Comparison of ENCODE assay signal across 10 cellular contexts in the genomic region with DNA sequence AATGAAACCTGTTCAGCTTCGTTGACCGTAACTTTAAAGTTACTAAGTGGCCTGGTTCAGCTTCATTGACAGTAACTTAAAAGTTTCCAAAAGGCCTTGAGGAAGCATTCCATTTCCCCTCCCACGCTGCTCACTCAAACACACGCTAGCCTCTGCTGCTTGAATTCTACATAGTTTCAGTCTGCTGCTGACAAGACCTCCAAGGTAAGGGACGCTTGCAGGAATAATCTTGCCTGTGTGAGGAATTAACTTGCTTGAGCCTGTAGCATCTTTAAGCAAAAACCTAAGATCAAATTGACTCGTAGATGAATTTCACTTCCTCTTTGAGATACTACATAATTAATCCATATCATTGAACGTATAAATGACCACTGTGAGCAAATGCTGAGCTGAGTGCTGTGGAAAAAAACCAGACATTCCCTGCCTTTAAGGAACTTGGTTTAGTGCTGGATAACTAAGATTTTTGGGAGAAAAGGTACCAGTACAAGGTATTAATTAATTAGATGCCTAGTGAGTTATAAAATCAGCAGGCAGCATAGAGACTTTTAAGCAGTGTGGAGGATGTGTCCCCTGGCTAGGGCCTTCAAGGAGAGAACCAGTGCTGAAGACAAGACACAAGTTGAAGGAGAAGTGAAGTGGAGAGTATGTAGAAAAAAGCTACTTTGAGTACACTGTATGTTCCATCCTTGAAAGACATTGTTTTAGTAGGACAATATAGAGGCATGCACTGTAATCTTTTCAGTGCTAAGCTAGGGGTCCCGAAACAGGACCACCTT. TPM values are rescaled to one million over a fixed set of nuclear protein-coding genes. Genes with fewer than 3 reads are reported as not detected.
DNase-seq lines count a peak whose midpoint lies in the region; ATAC-seq and TF ChIP-seq lines count a peak whose summit lies in the region.
"Had no signal": no experiment of that assay in that cellular context is flagged by ENCODE, and none has a peak within 500 bp of the region (broad histone marks: within the 10 kb centered on the region; RNA-seq: fewer than 3 reads in every experiment).

No MANE protein-coding gene starts in this region.

- peak; percentile 46 for DNase-seq in GM10248 (ENCODE audit: extremely low spot score)
- peak; percentile 73 for DNase-seq in iris pigment epithelial cell (ENCODE audit: low read depth)
- DNase-seq in stimulated activated CD8-positive, alpha-beta memory T cell treated with anti-CD3 and anti-CD28 coated beads, Interleukin-4, amount 100 ng/mL, for 48 hours, result no peak
- no peak for DNase-seq in midbrain (lab: John Stamatoyannopoulos, UW)
- no peak for DNase-seq in stomach
- DNase-seq in NCI-H2081 treated with DMSO at 0.1 percent for 48 hours (lab: John Stamatoyannopoulos, UW), result no peak
- DNase-seq: left colon, NCI-H1436 treated with DMSO at 0.1 percent for 48 hours had no signal

- H3K27ac ChIP-seq in stomach, result peak overlapping the region in 1 of 5 donors; percentile 30

- CTCF ChIA-PET in GM10248 (lab: Yijun Ruan, JAX), result interaction anchor here (1.0 to 2.2 kb wide), 2 partner anchors 13 to 39 kb away, joined by 3 to 6 read pairs; partner anchors contain the start of gene GRAMD2B

- POLR2A ChIA-PET in GM10248 (lab: Yijun Ruan, JAX), result no interaction called here

- no peaks in the 10 kb centered on the region for H3K27me3 ChIP-seq in stomach

- H3K9me3 ChIP-seq in stomach, result no peaks in the 10 kb centered on the region

- peak; percentile 76 for ATAC-seq in GM21447 (IDR thresholded peaks at IDR 0.05; ENCODE audit: unreplicated experiment)
- ATAC-seq in HG03469 (IDR thresholded peaks at IDR 0.05; ENCODE audit: unreplicated experiment), result peak; percentile 68
- ATAC-seq: left colon had no signal

- H3K36me3 ChIP-seq in stomach, result peaks cover 10 to 26% (median 20%) of the 10 kb centered on the region in 4 donors

- WGBS in stomach, 5 donors, result 60 to 72% (median 70%) methylated on average over 8 of the region's 8 CpGs

- no peak for TF ChIP-seq POLR2A in stomach (IDR thresholded peaks at IDR 0.05)

- peaks cover 0 to 17% (median 13%) of the 10 kb centered on the region in 4 donors for H3K4me1 ChIP-seq in stomach

- intact Hi-C loops in stomach (cut with DNase I; ENCODE audit: low total_unique reads), result no loop called here

- no peak for TF ChIP-seq EP300 in stomach (IDR thresholded peaks at IDR 0.05)

- no peak for TF ChIP-seq CTCF in GM10248 (IDR thresholded peaks at IDR 0.05; ENCODE audit: control extremely low read depth, extremely low read depth, low read depth, missing control alignments)
- no peak for TF ChIP-seq CTCF in stomach (IDR thresholded peaks at IDR 0.05)

- H3K4me3 ChIP-seq in stomach, result no peak overlapping the region

RNA-seq across cellular contexts. Expression of gene GRAMD2B, which starts 39.2 kb away (rescaled TPM):
- total RNA-seq in stomach, result 10 to 100 TPM; 18.8 to 69.6 (median 47.5) TPM
- 10 to 100 TPM in 1 of 3 donors, 1 to 10 TPM in 2; 5.7 to 12.8 (median 6.5) TPM for polyA plus RNA-seq in stomach

Comparison
In these comparisons a context has a peak if more than half of its experiments do, and no peak if none do; other contexts are left out.
1. DNase-seq: peak in GM10248 (single experiment) and iris pigment epithelial cell (single experiment); none in stimulated activated CD8-positive, alpha-beta memory T cell treated with anti-CD3 and anti-CD28 coated beads, Interleukin-4, amount 100 ng/mL, for 48 hours (single experiment), midbrain (single experiment), stomach (single experiment) and NCI-H2081 treated with DMSO at 0.1 percent for 48 hours (single experiment).